In genomic region chr5:85017271-85017670, GRCh38 we compare ENCODE assay signal across 28 cellular contexts.
"Had no signal": no experiment of that assay in that cellular context is flagged by ENCODE, and none has a peak within 500 bp of the region (broad histone marks: within the 10 kb centered on the region; RNA-seq: fewer than 3 reads in every experiment).

No MANE protein-coding gene starts in this region.

- H3K4me1 ChIP-seq: esophagus squamous epithelium, gastroesophageal sphincter, prostate gland, sigmoid colon, stomach, suprapubic skin, tibial nerve had no signal

- DNase-seq: activated CD4-positive, alpha-beta T cell treated with anti-CD3 and anti-CD28 coated beads for 36 hours; activated CD4-positive, CD25-positive, alpha-beta regulatory T cell; activated CD8-positive, alpha-beta memory T cell treated with anti-CD3 and anti-CD28 coated beads, Interleukin-2, amount 10 ng/mL, durations not matched to agents 7 days and 5 days; activated CD8-positive, alpha-beta T cell treated with anti-CD3 and anti-CD28 coated beads, Interleukin-2, amount 10 ng/mL, durations not matched to agents 7 days and 5 days; activated T-cell treated with anti-CD3 and anti-CD28 coated beads, Interleukin-2, amount 50 U/mL, for 48 hours; caudate nucleus; dermis blood vessel endothelial cell; effector CD4-positive, alpha-beta T cell; esophagus squamous epithelium; kidney; left colon; mammary epithelial cell; ovary; retina; sigmoid colon; stimulated activated CD4-positive, alpha-beta T cell treated with anti-CD3 and anti-CD28 coated beads, Interleukin-15, amount 100 ng/mL, for 24 hours; stimulated activated CD4-positive, alpha-beta T cell treated with anti-CD3 and anti-CD28 coated beads, Interleukin-2, amount 100 ng/mL, for 24 hours; stimulated activated naive B cell treated with anti-CD40 and anti-IgM and Interleukin-4, amounts not matched to agents 10 μg/mL and 1 μg/mL and 100 μg/mL, for 72 hours; stomach; T-helper 1 cell had no signal

- H3K36me3 ChIP-seq: esophagus squamous epithelium, gastroesophageal sphincter, ovary, prostate gland, sigmoid colon, stomach, suprapubic skin, tibial nerve had no signal

- H3K79me2 ChIP-seq: hepatocyte had no signal

- H2AFZ ChIP-seq: hepatocyte had no signal

- H3K27ac ChIP-seq: epithelial cell of prostate, esophagus squamous epithelium, gastroesophageal sphincter, hepatocyte, ovary, prostate gland, sigmoid colon, stomach, suprapubic skin, tibial nerve had no signal

- H3K4me3 ChIP-seq: esophagus squamous epithelium, gastroesophageal sphincter, hepatocyte, ovary, prostate gland, sigmoid colon, smooth muscle cell, stomach, suprapubic skin, tibial nerve had no signal

- H3K4me2 ChIP-seq: hepatocyte, smooth muscle cell had no signal

- H3K27me3 ChIP-seq: esophagus squamous epithelium, gastroesophageal sphincter, hepatocyte, ovary, sigmoid colon, stomach, suprapubic skin, tibial nerve had no signal

- ATAC-seq: activated CD4-positive, alpha-beta T cell treated with anti-CD3 and anti-CD28 coated beads for 36 hours; activated CD8-positive, alpha-beta memory T cell treated with anti-CD3 and anti-CD28 coated beads, Interleukin-2, amount 10 ng/mL, durations not matched to agents 7 days and 5 days; activated CD8-positive, alpha-beta T cell treated with anti-CD3 and anti-CD28 coated beads, Interleukin-2, amount 10 ng/mL, durations not matched to agents 7 days and 5 days; activated naive CD4-positive, alpha-beta T cell treated with anti-CD3 and anti-CD28 coated beads, Interleukin-2, amount 50 U/mL, for 72 hours; gastroesophageal sphincter; left colon; stimulated activated naive B cell treated with anti-CD40 and anti-IgM and Interleukin-4, amounts not matched to agents 10 μg/mL and 1 μg/mL and 100 μg/mL, for 72 hours had no signal

- H3K9me3 ChIP-seq: esophagus squamous epithelium, ovary, prostate gland, suprapubic skin had no signal
